22 cellular contexts compared by ENCODE assay signal in the genomic region with DNA sequence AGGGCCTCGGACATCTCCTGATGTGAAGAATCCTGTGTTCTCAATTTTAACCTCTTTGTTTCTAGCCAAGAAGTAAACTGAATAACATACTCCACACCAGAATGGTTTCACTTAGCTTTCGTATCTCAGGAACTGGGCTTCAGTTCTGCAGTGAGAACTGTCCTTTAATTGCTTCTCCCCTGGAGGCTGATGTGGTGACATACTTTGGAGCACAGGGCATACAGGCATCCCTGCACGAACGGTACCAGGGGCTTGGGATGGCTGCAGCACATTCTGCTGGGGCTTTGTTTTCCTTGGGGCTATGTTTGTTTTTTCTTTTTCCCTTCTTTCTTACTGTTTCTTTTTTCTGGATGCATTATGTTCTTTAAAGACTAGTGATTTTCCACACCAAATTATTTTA.
A peak's percentile ranks its signal among the peaks of the same experiment; 100 is the strongest.
DNase-seq lines count a peak whose midpoint lies in the region; ATAC-seq, FAIRE-seq and TF ChIP-seq lines count a peak whose summit lies in the region.
"Had no signal": no experiment of that assay in that cellular context is flagged by ENCODE, and none has a peak within 500 bp of the region (broad histone marks: within the 10 kb centered on the region; RNA-seq: fewer than 3 reads in every experiment).

No MANE protein-coding gene starts in this region.

- H3K4me3 ChIP-seq in H1 (ENCODE audit: extremely low read depth in 1 of 4, insufficient read depth in 2 of 4, low read depth in 3 of 4, low read length in 4 of 4) (no peak overlapping the region), spleen (no peak overlapping the region)
- H3K4me3 ChIP-seq: GM12878, MG63 had no signal

- intact Hi-C loops in spleen (cut with DNase I; ENCODE audit: low total_unique reads) = no loop called here

- no peak overlapping the region for H2AK5ac ChIP-seq in H9 (ENCODE audit: insufficient read length, low read length)
- no peak overlapping the region for H2AK5ac ChIP-seq in H1 (ENCODE audit: low read depth, low read length)

- no peak for FAIRE-seq in H1 (lab: Jason Lieb, UNC)
- FAIRE-seq: GM12878 had no signal

- no peak for ATAC-seq in GM21423 (IDR thresholded peaks at IDR 0.05; ENCODE audit: unreplicated experiment)
- ATAC-seq: GM12878, HCT116, Right ventricle myocardium inferior, T-helper 17 cell had no signal

- H3K9me3 ChIP-seq in H9 (ENCODE audit: control insufficient read depth, low read depth, low read length) = no peaks in the 10 kb centered on the region
- no peaks in the 10 kb centered on the region for H3K9me3 ChIP-seq in H1 (ENCODE audit: insufficient read depth in 2 of 2, low read depth in 1 of 2, low read length in 1 of 2)
- H3K9me3 ChIP-seq in spleen = no peaks in the 10 kb centered on the region
- H3K9me3 ChIP-seq: MG63 had no signal

- H3K79me1 ChIP-seq in H9 (ENCODE audit: insufficient read depth, low read depth, low read length, poor library complexity, severe bottlenecking) (no peaks in the 10 kb centered on the region), H1 (ENCODE audit: low read depth, low read length) (0 out of 2 replicates have a peak, but pooled peaks cover 2% of the 10 kb centered on the region)

- H3K27ac Mint-ChIP-seq in H9 = peak overlapping the region; percentile 35 to 78 (median 50); a peak in 4 of 7 replicates
- H3K27ac Mint-ChIP-seq: T-helper 17 cell had no signal

- H3K23ac ChIP-seq in H9 (ENCODE audit: insufficient read length, low read depth, low read length) = no peak overlapping the region
- no peak overlapping the region for H3K23ac ChIP-seq in H1 (ENCODE audit: insufficient read length)

- no peak overlapping the region for H4K5ac ChIP-seq in H9 (ENCODE audit: insufficient read length, low read depth, low read length)
- H4K5ac ChIP-seq in H1 (ENCODE audit: insufficient read length, low read depth, low read length) = peak overlapping the region; percentile 48

- H3K14ac ChIP-seq in H9 (ENCODE audit: insufficient read depth, low read length) (no peak overlapping the region), H1 (ENCODE audit: insufficient read length) (no peak overlapping the region)

- H3K9me3 Mint-ChIP-seq in H9 = no peaks in the 10 kb centered on the region
- H3K9me3 Mint-ChIP-seq: CD14-positive monocyte had no signal

- H3K27ac ChIP-seq in H9 (ENCODE audit: insufficient read length, low read depth, low read length) (no peak overlapping the region), H1 (ENCODE audit: low read depth, low read length) (no peak overlapping the region), spleen (no peak overlapping the region)

- H3K23me2 ChIP-seq in H9 (ENCODE audit: insufficient read length, low read depth, low read length, poor library complexity, severe bottlenecking) (no peaks in the 10 kb centered on the region), H1 (ENCODE audit: low read depth, low read length) (no peaks in the 10 kb centered on the region)

- H2BK20ac ChIP-seq in H9 (ENCODE audit: low read depth, low read length, poor library complexity, severe bottlenecking) (no peak overlapping the region), H1 (ENCODE audit: low read length) (no peak overlapping the region; the same call in 1 of the 2 replicates)

- H3K4me1 Mint-ChIP-seq in H9 = peaks cover 53 to 64% of the 10 kb centered on the region in 2 experiments

- TF ChIP-seq EP300 in H1 (IDR thresholded peaks at IDR 0.05; ENCODE audit: borderline replicate concordance in 1 of 2, low read depth in 2 of 2, low read length in 2 of 2) = no peak

- POLR2A ChIA-PET in H1 (lab: Charles Lee; ENCODE audit: partially characterized antibody) = interaction anchor here (0.7 to 1.7 kb wide), 4 partner anchors 10 to 41 kb away, joined by 3 to 4 read pairs (median 4); no protein-coding TSS in a partner anchor

- H2AFZ ChIP-seq in H9 (ENCODE audit: low read length) = no peak overlapping the region
- H2AFZ ChIP-seq in H1 (ENCODE audit: low read length) = no peak overlapping the region

- no peak overlapping the region for H4K8ac ChIP-seq in H9 (replicated peaks; ENCODE audit: insufficient read length, low read depth, low read length)
- no peak overlapping the region for H4K8ac ChIP-seq in H1 (ENCODE audit: extremely low read depth, insufficient read depth, low read length)

- no peak for TF ChIP-seq RAD21 in H1 (IDR thresholded peaks at IDR 0.05 in 1 of 2, conservative IDR thresholded peaks at IDR 0.05 in 1 of 2; ENCODE audit: low read depth in 2 of 2, low read length in 2 of 2)

- TF ChIP-seq POLR2A in H1 (IDR thresholded peaks at IDR 0.05; ENCODE audit: control extremely low read depth in 1 of 2, low read depth in 2 of 2, low read length in 2 of 2) = no peak
- TF ChIP-seq POLR2A in spleen (IDR thresholded peaks at IDR 0.05) = no peak

- H3K4me1 ChIP-seq in H9 (ENCODE audit: insufficient read depth, low read length) = peaks cover 8% of the 10 kb centered on the region; the same call in 1 of the 2 replicates
- peaks cover 9 to 30% (median 15%) of the 10 kb centered on the region in 4 experiments for H3K4me1 ChIP-seq in H1 (replicated peaks in 1 of 4; ENCODE audit: control insufficient read depth in 3 of 4, insufficient read depth in 4 of 4, low read length in 3 of 4)
- no peaks in the 10 kb centered on the region for H3K4me1 ChIP-seq in spleen

- no peak overlapping the region for H3T11ph ChIP-seq in H9 (ENCODE audit: low read length)

- H4K20me1 ChIP-seq in H9 (ENCODE audit: control insufficient read depth, insufficient read depth, insufficient read length) (no peaks in the 10 kb centered on the region), H1 (replicated peaks in 1 of 2; ENCODE audit: control insufficient read depth in 1 of 2, insufficient read depth in 2 of 2, low read length in 2 of 2) (no peaks in the 10 kb centered on the region)

- no peaks in the 10 kb centered on the region for H3K27me3 ChIP-seq in H9 (ENCODE audit: insufficient read depth, low read length)
- H3K27me3 ChIP-seq in H1 (replicated peaks in 1 of 4; ENCODE audit: control insufficient read depth in 3 of 4, extremely low read depth in 1 of 4, insufficient read depth in 3 of 4, low read length in 3 of 4) = no peaks in the 10 kb centered on the region
- no peaks in the 10 kb centered on the region for H3K27me3 ChIP-seq in spleen (replicated peaks in 1 of 7)
- H3K27me3 ChIP-seq: MG63 had no signal

- WGBS in H9 (ENCODE audit: extremely low coverage, insufficient read length, low lambda C conversion rate) = no CpG with 5 or more reads among the region's 4 CpGs
- WGBS in H1 (ENCODE audit: extremely low coverage in 1 of 2, insufficient coverage in 1 of 2, insufficient read length in 1 of 2, insufficient replicate concordance in 2 of 2, low coverage in 1 of 2, low lambda C conversion rate in 2 of 2, missing lambda C conversion rate in 1 of 2), 2 experiments = 82% methylated on average over 4 of the region's 4 CpGs; no CpG with 5 or more reads in 1 of the 2 experiments
- 77 to 95% (median 86%) methylated on average over 4 of the region's 4 CpGs for WGBS in spleen, 5 donors

- H2BK15ac ChIP-seq in H9 (ENCODE audit: low read depth, low read length) = no peak overlapping the region
- 0 out of 2 replicates have a peak overlapping the region, but pooled peaks have one; percentile 14 for H2BK15ac ChIP-seq in H1 (ENCODE audit: low read length)

- CTCF ChIA-PET in H1 (lab: Charles Lee; ENCODE audit: partially characterized antibody) = interaction anchor here (0.6 to 1.2 kb wide), 5 partner anchors 9 to 211 kb away, joined by 3 read pairs; no protein-coding TSS in a partner anchor

- H3K18ac ChIP-seq in H9 (ENCODE audit: insufficient read length, low read depth, low read length) = no peak overlapping the region
- no peak overlapping the region for H3K18ac ChIP-seq in H1 (ENCODE audit: extremely low read depth, low read length)

- H3K9ac ChIP-seq in H9 (ENCODE audit: extremely low read depth, insufficient read length, low read length) (no peak overlapping the region), H1 (replicated peaks in 1 of 4; ENCODE audit: extremely low read depth in 1 of 4, low read depth in 3 of 4, low read length in 3 of 4) (no peak overlapping the region)

- H2BK120ac ChIP-seq in H9 (ENCODE audit: low read depth, low read length, poor library complexity, severe bottlenecking) = no peak overlapping the region
- H2BK120ac ChIP-seq in H1 (replicated peaks; ENCODE audit: low read depth, low read length) = no peak overlapping the region

- no peak for TF ChIP-seq CTCF in H9 (conservative IDR thresholded peaks at IDR 0.05)
- TF ChIP-seq CTCF in H1 (IDR thresholded peaks at IDR 0.05; ENCODE audit: control extremely low read depth in 1 of 3, insufficient read depth in 1 of 3, low read depth in 1 of 3, low read length in 3 of 3) = no peak
- TF ChIP-seq CTCF in spleen (IDR thresholded peaks at IDR 0.05 in 8 of 11, conservative IDR thresholded peaks at IDR 0.05 in 3 of 11) = no peak

- DNase-seq in NCI-H748 (lab: John Stamatoyannopoulos, UW; ENCODE audit: unreplicated experiment) = peak; percentile 15
- no peak for DNase-seq in NCI-H748 treated with DMSO at 0.1 percent for 48 hours (lab: John Stamatoyannopoulos, UW)
- DNase-seq in H9 = no peak
- DNase-seq in H1 (ENCODE audit: low read depth in 1 of 2, low spot score in 2 of 2) = no peak
- peak; percentile 24 for DNase-seq in spleen
- DNase-seq in activated gamma-delta T cell treated with Interleukin-2 at 50 U/mL for 16 hours = no peak
- no peak for DNase-seq in DMS79 treated with DMSO at 0.1 percent for 48 hours (lab: John Stamatoyannopoulos, UW)
- DNase-seq: 8988T, MG63, NCI-H1436, NCI-H187 treated with DMSO at 0.1 percent for 48 hours, NCI-H2107, NCI-H82, OCI-M1, SW 1271, T-helper 17 cell had no signal

- H3K4me2 ChIP-seq in H9 (ENCODE audit: insufficient read depth, insufficient read length, low read length) (no peak overlapping the region), H1 (ENCODE audit: insufficient read depth in 1 of 2, low read depth in 2 of 2, low read length in 2 of 2) (no peak overlapping the region)

- no peak overlapping the region for H3K4ac ChIP-seq in H9 (ENCODE audit: low read depth, low read length)
- no peak overlapping the region for H3K4ac ChIP-seq in H1 (replicated peaks; ENCODE audit: insufficient read length, low read depth, low read length)

- no peaks in the 10 kb centered on the region; the same call in 1 of the 2 replicates for H3K27me3 Mint-ChIP-seq in H9 (ENCODE audit: low read depth)
- H3K27me3 Mint-ChIP-seq: B cell, T-helper 17 cell had no signal

- H3K36me3 Mint-ChIP-seq in H9 (ENCODE audit: insufficient read depth in 1 of 3, low read depth in 3 of 3) = peaks cover 0 to 4% (median 0%) of the 10 kb centered on the region in 3 experiments; a peak in 2 of 7 replicates
- H3K36me3 Mint-ChIP-seq: CD14-positive monocyte had no signal

- H3K36me3 ChIP-seq in H1 (ENCODE audit: control insufficient read depth in 2 of 4, insufficient read depth in 4 of 4, low read length in 3 of 4) (no peaks in the 10 kb centered on the region), spleen (no peaks in the 10 kb centered on the region)
- H3K36me3 ChIP-seq: MG63 had no signal

- H3K4me3 Mint-ChIP-seq in H9 = no peak overlapping the region
- H3K4me3 Mint-ChIP-seq: B cell, CD14-positive monocyte, T-helper 17 cell had no signal

- no peaks in the 10 kb centered on the region for H3K79me2 ChIP-seq in H9 (ENCODE audit: insufficient read depth, low read length)
- no peaks in the 10 kb centered on the region for H3K79me2 ChIP-seq in H1 (ENCODE audit: control insufficient read depth in 1 of 2, insufficient read depth in 2 of 2, low read length in 2 of 2)

- H2BK12ac ChIP-seq in H9 (ENCODE audit: insufficient read length, low read depth, low read length) (no peak overlapping the region), H1 (ENCODE audit: low read depth, low read length) (peak overlapping the region; percentile 78; the same call in 1 of the 2 replicates)

- no peak overlapping the region for H4K91ac ChIP-seq in H9 (ENCODE audit: insufficient read length, low read depth, low read length)
- peak overlapping the region; percentile 38 for H4K91ac ChIP-seq in H1 (replicated peaks; ENCODE audit: insufficient read length, low read length)

- H2BK5ac ChIP-seq in H9 (ENCODE audit: insufficient read length, low read length) (no peak overlapping the region), H1 (ENCODE audit: low read depth, low read length) (no peak overlapping the region)

- H3K56ac ChIP-seq in H9 (ENCODE audit: insufficient read length, low read depth, low read length) (no peak overlapping the region), H1 (replicated peaks; ENCODE audit: insufficient read length, low read depth, low read length) (no peak overlapping the region)

Comparison
In these comparisons a context has a peak if more than half of its experiments do, and no peak if none do; other contexts are left out.
1. DNase-seq: peak in NCI-H748 (single experiment) and spleen (single experiment); none in NCI-H748 treated with DMSO at 0.1 percent for 48 hours (single experiment), H9 (single experiment), H1 (0 of 2), activated gamma-delta T cell treated with Interleukin-2 at 50 U/mL for 16 hours (single experiment) and DMS79 treated with DMSO at 0.1 percent for 48 hours (single experiment).